Comparison of ENCODE assay signal across 25 cellular contexts in the genomic region with DNA sequence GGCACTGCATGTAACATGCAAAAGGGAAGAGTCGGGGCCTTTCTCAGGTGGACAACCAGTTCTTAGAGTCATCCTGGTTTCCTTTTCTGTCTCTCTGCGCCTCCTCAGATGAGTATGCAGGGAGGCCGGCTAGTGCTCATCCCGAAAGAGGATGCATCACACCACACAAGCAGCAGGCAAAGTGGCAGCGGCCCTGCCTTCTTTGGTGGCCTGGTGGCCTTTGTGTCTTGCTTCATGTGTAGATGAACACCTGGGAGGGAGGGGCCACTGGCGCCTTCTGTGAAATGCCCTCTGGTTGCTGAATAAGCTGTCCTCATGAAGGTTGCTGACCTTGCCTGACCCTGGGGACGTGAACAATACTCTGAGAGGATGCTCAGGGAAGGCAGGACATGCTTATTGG. TPM values are rescaled to one million over a fixed set of nuclear protein-coding genes. Genes with fewer than 3 reads are reported as not detected.
DNase-seq lines count a peak whose midpoint lies in the region; ATAC-seq and TF ChIP-seq lines count a peak whose summit lies in the region.
"Had no signal": no experiment of that assay in that cellular context is flagged by ENCODE, and none has a peak within 500 bp of the region (broad histone marks: within the 10 kb centered on the region; RNA-seq: fewer than 3 reads in every experiment).

No MANE protein-coding gene starts in this region.

- CTCF ChIA-PET in GM10248 (lab: Yijun Ruan, JAX): interaction anchor here (1.1 to 2.0 kb wide), 2 partner anchors 10 to 11 kb away, joined by 3 to 9 read pairs; no protein-coding TSS in a partner anchor

- H2AFZ ChIP-seq in OCI-LY3 (ENCODE audit: low read depth, low read length): peak overlapping the region; percentile 39

- H3K27ac ChIP-seq in OCI-LY3 (ENCODE audit: low read length): peak overlapping the region; percentile 75
- H3K27ac ChIP-seq: neutrophil, skin epidermis, testis, vagina had no signal

- POLR2A ChIA-PET in GM10248 (lab: Yijun Ruan, JAX): no interaction called here

- peak overlapping the region; percentile 56 for H3K9ac ChIP-seq in OCI-LY3 (ENCODE audit: low read length)

- no peaks in the 10 kb centered on the region for H3K9me3 ChIP-seq in OCI-LY3 (ENCODE audit: insufficient read depth, low read length)
- H3K9me3 ChIP-seq: neutrophil, testis, vagina had no signal

- H3K4me2 ChIP-seq in OCI-LY3 (ENCODE audit: low read length): peak overlapping the region; percentile 91

- no peaks in the 10 kb centered on the region for H4K20me1 ChIP-seq in OCI-LY3 (ENCODE audit: insufficient read depth, low read length)

- H3K27me3 ChIP-seq in OCI-LY3 (ENCODE audit: low read depth, low read length): peaks cover 19% of the 10 kb centered on the region
- H3K27me3 ChIP-seq: testis, vagina had no signal

- H3K36me3 ChIP-seq in OCI-LY3 (replicated peaks; ENCODE audit: low read depth, low read length): no peaks in the 10 kb centered on the region
- H3K36me3 ChIP-seq: neutrophil, vagina had no signal

- peaks cover 25% of the 10 kb centered on the region for H3K4me1 ChIP-seq in OCI-LY3 (ENCODE audit: low read length)
- H3K4me1 ChIP-seq: testis, vagina had no signal

- H3K4me3 ChIP-seq in OCI-LY3 (ENCODE audit: low read length): peak overlapping the region; percentile 54
- H3K4me3 ChIP-seq: lung, skin epidermis, testis, vagina had no signal

- no peak for TF ChIP-seq CTCF in GM10248 (IDR thresholded peaks at IDR 0.05; ENCODE audit: control extremely low read depth, extremely low read depth, low read depth, missing control alignments)
- no peak for TF ChIP-seq CTCF in OCI-LY3 (IDR thresholded peaks at IDR 0.05; ENCODE audit: low read depth, low read length)

- no peak for ATAC-seq in HG02763 (IDR thresholded peaks at IDR 0.05; ENCODE audit: unreplicated experiment)
- ATAC-seq: PC-3 had no signal

- DNase-seq in activated CD4-positive, alpha-beta T cell treated with anti-CD3 and anti-CD28 coated beads, Interleukin-2, amount 50 U/mL, for 48 hours: peak; percentile 53 to 72
- DNase-seq in activated CD4-positive, alpha-beta T cell treated with anti-CD3 and anti-CD28 coated beads, Interleukin-2, amount 50 U/mL, for 1 hour: no peak
- DNase-seq in GM10248 (ENCODE audit: extremely low spot score) (peak; percentile 34), occipital lobe (lab: John Stamatoyannopoulos, UW) (peak; percentile 11), SKM-1 treated with dmso at 0.1 percent for 144 hours (lab: John Stamatoyannopoulos, UW; ENCODE audit: unreplicated experiment) (no peak)
- DNase-seq in activated effector memory CD4-positive, alpha-beta T cell treated with anti-CD3 and anti-CD28 coated beads, Interleukin-2, amount 50 U/mL, for 16 hours: no peak
- DNase-seq: ACHN; C1 segment of cervical spinal cord; effector CD8-positive, alpha-beta T cell; foreskin melanocyte; GDM1; GOT3; kidney; MM.1S; NCI-H69; PC-3; SHP77 treated with DMSO at 0.1 percent for 48 hours; testis had no signal

- H3K79me2 ChIP-seq in OCI-LY3 (ENCODE audit: low read length): no peaks in the 10 kb centered on the region

RNA-seq across cellular contexts. Expression of gene SLC24A4, which starts 18.0 kb away (rescaled TPM):
- total RNA-seq in occipital lobe: 0.31 TPM
- total RNA-seq: PC-3, pulmonary artery endothelial cell had no signal

Comparison
In these comparisons a context has a peak if more than half of its experiments do, and no peak if none do; other contexts are left out.
1. DNase-seq: peak in activated CD4-positive, alpha-beta T cell treated with anti-CD3 and anti-CD28 coated beads, Interleukin-2, amount 50 U/mL, for 48 hours (2 of 2), GM10248 (single experiment) and occipital lobe (single experiment); none in activated CD4-positive, alpha-beta T cell treated with anti-CD3 and anti-CD28 coated beads, Interleukin-2, amount 50 U/mL, for 1 hour (single experiment), activated effector memory CD4-positive, alpha-beta T cell treated with anti-CD3 and anti-CD28 coated beads, Interleukin-2, amount 50 U/mL, for 16 hours (single experiment) and SKM-1 treated with dmso at 0.1 percent for 144 hours (single experiment).